In the genomic region with DNA sequence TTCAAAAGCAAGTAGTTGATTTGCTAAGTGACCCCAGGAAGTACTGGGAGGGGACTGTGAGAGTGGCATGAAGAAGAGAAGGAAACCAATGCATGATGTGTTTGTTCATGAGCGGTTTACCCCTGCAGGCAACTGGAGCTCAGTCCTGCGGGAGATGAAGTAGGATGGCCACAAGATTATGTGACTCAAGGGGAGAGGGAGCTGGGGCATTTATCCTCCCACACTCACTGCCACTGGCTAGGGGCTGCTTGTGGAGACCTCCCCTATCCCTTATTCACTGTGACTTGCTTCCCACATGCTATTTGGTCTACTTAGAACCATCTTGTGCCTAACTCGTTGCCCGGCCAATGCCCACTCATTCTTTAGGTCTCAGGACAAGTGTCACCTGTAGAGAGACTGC, we compare ENCODE assay signal across 2 cellular contexts.
A peak's percentile ranks its signal among the peaks of the same experiment; 100 is the strongest.
TF ChIP-seq lines count a peak whose summit lies in the region.

No MANE protein-coding gene starts in this region.

TF ChIP-seq in HEK293, 187 proteins besides CTCF, POLR2A, EP300 and RAD21 (continued from another document):
- TF ChIP-seq ZNF37A (tag by site-specific recombination; IDR thresholded peaks at IDR 0.05) = peak; percentile 95

TF ChIP-seq in IMR-90, 13 proteins besides CTCF, POLR2A, EP300 and RAD21 (continued from another document):
- TF ChIP-seq RCOR1 (IDR thresholded peaks at IDR 0.05; ENCODE audit: insufficient replicate concordance, low read length) (no peak), NFE2L2 (IDR thresholded peaks at IDR 0.05; ENCODE audit: low read depth, low read length) (no peak), FOS (IDR thresholded peaks at IDR 0.05; ENCODE audit: low read depth, low read length) (no peak), CEBPB (IDR thresholded peaks at IDR 0.05; ENCODE audit: low read depth, low read length) (no peak), MAZ (IDR thresholded peaks at IDR 0.05; ENCODE audit: borderline replicate concordance, low read depth, low read length) (no peak), BHLHE40 (IDR thresholded peaks at IDR 0.05; ENCODE audit: low read depth, low read length) (no peak), CHD1 (IDR thresholded peaks at IDR 0.05; ENCODE audit: low read depth, low read length) (no peak)
- TF ChIP-seq, protein P1, sequence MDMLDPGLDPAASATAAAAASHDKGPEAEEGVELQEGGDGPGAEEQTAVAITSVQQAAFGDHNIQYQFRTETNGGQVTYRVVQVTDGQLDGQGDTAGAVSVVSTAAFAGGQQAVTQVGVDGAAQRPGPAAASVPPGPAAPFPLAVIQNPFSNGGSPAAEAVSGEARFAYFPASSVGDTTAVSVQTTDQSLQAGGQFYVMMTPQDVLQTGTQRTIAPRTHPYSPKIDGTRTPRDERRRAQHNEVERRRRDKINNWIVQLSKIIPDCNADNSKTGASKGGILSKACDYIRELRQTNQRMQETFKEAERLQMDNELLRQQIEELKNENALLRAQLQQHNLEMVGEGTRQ (IDR thresholded peaks at IDR 0.05; ENCODE audit: low read depth, low read length) = no peak
- TF ChIP-seq, protein P2, sequence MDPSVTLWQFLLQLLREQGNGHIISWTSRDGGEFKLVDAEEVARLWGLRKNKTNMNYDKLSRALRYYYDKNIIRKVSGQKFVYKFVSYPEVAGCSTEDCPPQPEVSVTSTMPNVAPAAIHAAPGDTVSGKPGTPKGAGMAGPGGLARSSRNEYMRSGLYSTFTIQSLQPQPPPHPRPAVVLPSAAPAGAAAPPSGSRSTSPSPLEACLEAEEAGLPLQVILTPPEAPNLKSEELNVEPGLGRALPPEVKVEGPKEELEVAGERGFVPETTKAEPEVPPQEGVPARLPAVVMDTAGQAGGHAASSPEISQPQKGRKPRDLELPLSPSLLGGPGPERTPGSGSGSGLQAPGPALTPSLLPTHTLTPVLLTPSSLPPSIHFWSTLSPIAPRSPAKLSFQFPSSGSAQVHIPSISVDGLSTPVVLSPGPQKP (IDR thresholded peaks at IDR 0.05; ENCODE audit: borderline replicate concordance, low read depth, low read length) = no peak
